ENCODE assay signal across 1 cellular context in genomic region chr3:40207796-40208195, GRCh38.
TF ChIP-seq lines count a peak whose summit lies in the region.

No MANE protein-coding gene starts in this region.

TF ChIP-seq in SK-N-SH, 30 proteins besides CTCF, POLR2A, EP300 and RAD21 (continued from another document):
- TF ChIP-seq REST (IDR thresholded peaks at IDR 0.05; ENCODE audit: low read depth, low read length), result no peak
- TF ChIP-seq IRF3 (IDR thresholded peaks at IDR 0.05; ENCODE audit: low read depth, low read length), result no peak
- TF ChIP-seq PBX3 (IDR thresholded peaks at IDR 0.05), result no peak
- TF ChIP-seq MEF2A (IDR thresholded peaks at IDR 0.05; ENCODE audit: borderline replicate concordance, low read depth), result no peak
- TF ChIP-seq CHD2 (IDR thresholded peaks at IDR 0.05; ENCODE audit: low read length, partially characterized antibody), result no peak
